In the genomic region with DNA sequence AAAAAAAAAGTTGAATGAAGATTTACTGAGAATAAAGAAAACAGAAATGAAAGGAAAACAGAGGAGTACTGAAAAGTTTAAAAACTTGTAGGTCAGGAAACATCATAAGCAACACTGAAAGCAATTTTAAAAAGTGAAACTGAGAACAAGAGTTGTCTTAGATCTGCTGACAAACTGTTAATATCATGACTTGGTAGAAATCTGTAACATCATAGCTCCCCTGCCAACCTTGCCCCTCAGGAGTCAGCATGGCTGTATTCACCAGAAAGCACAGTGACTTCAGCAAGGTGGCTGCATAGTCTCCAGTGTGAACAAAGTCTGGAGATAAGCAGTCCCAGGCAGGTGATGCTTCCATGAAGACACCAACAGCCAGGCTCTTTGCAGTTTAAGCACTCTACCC, we compare ENCODE assay signal across 8 cellular contexts. TPM values are rescaled to one million over a fixed set of nuclear protein-coding genes. Genes with fewer than 3 reads are reported as not detected.
A peak's percentile ranks its signal among the peaks of the same experiment; 100 is the strongest.
DNase-seq lines count a peak whose midpoint lies in the region; ATAC-seq lines count a peak whose summit lies in the region.
"Had no signal": no experiment of that assay in that cellular context is flagged by ENCODE, and none has a peak within 500 bp of the region (broad histone marks: within the 10 kb centered on the region; RNA-seq: fewer than 3 reads in every experiment).

No MANE protein-coding gene starts in this region.

- H2BK15ac ChIP-seq in mesendoderm (replicated peaks; ENCODE audit: low read depth) = no peak overlapping the region

- ATAC-seq in GM18870 (IDR thresholded peaks at IDR 0.05; ENCODE audit: unreplicated experiment) (peak; percentile 74), GM21576 (IDR thresholded peaks at IDR 0.05; ENCODE audit: unreplicated experiment) (peak; percentile 72), HG03342 (IDR thresholded peaks at IDR 0.05; ENCODE audit: unreplicated experiment) (peak; percentile 54)

- H3K36me3 ChIP-seq in mesendoderm (ENCODE audit: control insufficient read depth, insufficient read depth, low read length) = no peaks in the 10 kb centered on the region

- peak; percentile 6 for DNase-seq in mesendoderm
- DNase-seq in NCI-H1417 treated with DMSO at 0.1 percent for 48 hours (lab: John Stamatoyannopoulos, UW) = no peak
- no peak for DNase-seq in HCEC 1CT
- no peak for DNase-seq in DMS79 treated with DMSO at 0.1 percent for 48 hours (lab: John Stamatoyannopoulos, UW)
- DNase-seq: NCI-H446 had no signal

- no peak overlapping the region for H2BK5ac ChIP-seq in mesendoderm (ENCODE audit: low read length)

- H4K8ac ChIP-seq in mesendoderm (ENCODE audit: low read depth, low read length) = no peak overlapping the region

- no peak overlapping the region for H3K27ac ChIP-seq in mesendoderm (ENCODE audit: low read depth, low read length)

- H3K56ac ChIP-seq in mesendoderm (ENCODE audit: low read length) = no peak overlapping the region

- H3K4me2 ChIP-seq in mesendoderm (ENCODE audit: low read length) = no peak overlapping the region

- H3K18ac ChIP-seq in mesendoderm (ENCODE audit: low read length) = no peak overlapping the region

- no peak overlapping the region for H4K5ac ChIP-seq in mesendoderm (ENCODE audit: low read length)

- H2BK120ac ChIP-seq in mesendoderm (ENCODE audit: low read depth, low read length) = no peak overlapping the region

- H3K4ac ChIP-seq in mesendoderm (ENCODE audit: low read depth, low read length) = no peak overlapping the region

- peaks cover 26% of the 10 kb centered on the region for H3K79me1 ChIP-seq in mesendoderm (ENCODE audit: low read length)

- H3K79me2 ChIP-seq in mesendoderm (ENCODE audit: control insufficient read depth, insufficient read depth, low read length) = peaks cover 48% of the 10 kb centered on the region

- H2AK5ac ChIP-seq in mesendoderm (ENCODE audit: low read length) = no peak overlapping the region

- no peaks in the 10 kb centered on the region for H3K27me3 ChIP-seq in mesendoderm (ENCODE audit: insufficient read depth, low read length, poor library complexity)

- H3K4me1 ChIP-seq in mesendoderm (ENCODE audit: control insufficient read depth, low read depth, low read length) = no peaks in the 10 kb centered on the region

- no peak overlapping the region for H3K9ac ChIP-seq in mesendoderm (ENCODE audit: low read length)

- H3K4me3 ChIP-seq in mesendoderm (ENCODE audit: low read length) = no peak overlapping the region

- H3K23ac ChIP-seq in mesendoderm (ENCODE audit: low read length) = no peak overlapping the region

RNA-seq across cellular contexts. Expression of a gene that starts 5.3 kb away (rescaled TPM):
- polyA plus RNA-seq in mesendoderm (2013, experiment 1 of 2) = 58.4 TPM
- polyA plus RNA-seq in mesendoderm (2013, experiment 2 of 2) = 54.4 TPM

RNA-seq across cellular contexts. Expression of a gene that starts 29.8 kb away (rescaled TPM):
- polyA plus RNA-seq in mesendoderm (2013, experiment 1 of 2) = 24.5 TPM
- polyA plus RNA-seq in mesendoderm (2013, experiment 2 of 2) = 23.7 TPM

RNA-seq across cellular contexts. Expression of a gene that starts 29.8 kb away (rescaled TPM):
- polyA plus RNA-seq in mesendoderm (2013, experiment 1 of 2) = 0.06 TPM
- 0.20 TPM for polyA plus RNA-seq in mesendoderm (2013, experiment 2 of 2)
